Comparison of ENCODE assay signal across 19 cellular contexts in the genomic region with DNA sequence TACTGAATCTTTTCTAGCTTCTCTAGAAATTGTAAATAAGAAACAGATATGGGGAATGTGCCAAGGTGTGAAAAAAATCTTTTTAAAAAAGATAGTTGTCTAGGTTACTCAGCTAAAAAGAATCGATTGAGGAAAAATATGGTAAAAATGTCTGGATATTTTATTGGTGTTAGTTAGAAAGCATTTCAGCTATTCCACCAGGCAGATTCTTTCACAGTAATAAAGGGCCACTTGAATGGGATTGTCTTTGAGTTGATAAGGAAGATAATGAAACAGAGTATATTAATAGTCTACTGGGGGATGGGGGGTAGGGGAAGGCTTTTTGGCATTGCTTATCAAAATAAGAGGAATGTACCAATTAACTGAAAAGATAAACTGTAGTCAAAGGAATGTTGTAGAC.
"Had no signal": no experiment of that assay in that cellular context is flagged by ENCODE, and none has a peak within 500 bp of the region (broad histone marks: within the 10 kb centered on the region; RNA-seq: fewer than 3 reads in every experiment).

No MANE protein-coding gene starts in this region.

- ATAC-seq: gastrocnemius medialis; natural killer cell treated with Interleukin-12 subunit alpha and Interleukin-12 subunit beta and Interleukin-15 and Interleukin-18, amount 100 ng/mL, for 72 hours; stimulated activated effector memory CD8-positive, alpha-beta T cell treated with anti-CD3 and anti-CD28 coated beads, Interleukin-12 subunit alpha, Interleukin-12 subunit beta, amount 100 ng/mL, for 72 hours; upper lobe of right lung had no signal

- H3K4me3 ChIP-seq: gastrocnemius medialis, skin epidermis, stomach, testis, upper lobe of right lung had no signal

- H3K4me1 Mint-ChIP-seq: activated naive CD8-positive, alpha-beta T cell treated with anti-CD3 and anti-CD28 coated beads for 36 hours; stimulated activated effector memory CD8-positive, alpha-beta T cell treated with anti-CD3 and anti-CD28 coated beads, Interleukin-12 subunit alpha, Interleukin-12 subunit beta, amount 100 ng/mL, for 72 hours had no signal

- DNase-seq: activated CD4-positive, alpha-beta memory T cell treated with anti-CD3 and anti-CD28 coated beads for 36 hours; activated CD4-positive, alpha-beta T cell treated with anti-CD3 and anti-CD28 coated beads for 48 hours; activated naive CD4-positive, alpha-beta T cell treated with Interleukin-2 at 50 U/mL for 16 hours; activated naive CD8-positive, alpha-beta T cell treated with anti-CD3 and anti-CD28 coated beads for 36 hours; activated T-cell treated with anti-CD3 and anti-CD28 coated beads, Interleukin-2, amount 50 U/mL, for 48 hours; amygdala; effector CD4-positive, alpha-beta T cell; gastrocnemius medialis; hypothalamus; left ventricle myocardium superior; mammary epithelial cell; stimulated activated CD4-positive, alpha-beta T cell treated with anti-CD3 and anti-CD28 coated beads, Interleukin-1b, Interleukin-23, amount 100 ng/mL, for 48 hours; stomach; testis; upper lobe of right lung had no signal

- H3K4me3 Mint-ChIP-seq: activated CD4-positive, alpha-beta memory T cell treated with anti-CD3 and anti-CD28 coated beads for 36 hours; activated naive CD8-positive, alpha-beta T cell treated with anti-CD3 and anti-CD28 coated beads for 36 hours; dendritic cell treated with granulocyte-macrophage colony-stimulating factor and Interleukin-4, amounts not matched to agents 40 ng/mL and 50 ng/mL, for 4 days; natural killer cell treated with Interleukin-12 subunit alpha and Interleukin-12 subunit beta and Interleukin-15 and Interleukin-18, amount 100 ng/mL, for 72 hours; stimulated activated effector memory CD8-positive, alpha-beta T cell treated with anti-CD3 and anti-CD28 coated beads, Interleukin-12 subunit alpha, Interleukin-12 subunit beta, amount 100 ng/mL, for 72 hours had no signal

- H3K27me3 Mint-ChIP-seq: activated naive CD8-positive, alpha-beta T cell treated with anti-CD3 and anti-CD28 coated beads for 36 hours had no signal

- H3K36me3 Mint-ChIP-seq: activated CD4-positive, alpha-beta memory T cell treated with anti-CD3 and anti-CD28 coated beads for 36 hours; activated naive CD8-positive, alpha-beta T cell treated with anti-CD3 and anti-CD28 coated beads for 36 hours; natural killer cell treated with Interleukin-12 subunit alpha and Interleukin-12 subunit beta and Interleukin-15 and Interleukin-18, amount 100 ng/mL, for 72 hours; stimulated activated effector memory CD8-positive, alpha-beta T cell treated with anti-CD3 and anti-CD28 coated beads, Interleukin-12 subunit alpha, Interleukin-12 subunit beta, amount 100 ng/mL, for 72 hours had no signal

- H3K9me3 Mint-ChIP-seq: activated CD4-positive, alpha-beta memory T cell treated with anti-CD3 and anti-CD28 coated beads for 36 hours; activated naive CD8-positive, alpha-beta T cell treated with anti-CD3 and anti-CD28 coated beads for 36 hours; dendritic cell treated with granulocyte-macrophage colony-stimulating factor and Interleukin-4, amounts not matched to agents 40 ng/mL and 50 ng/mL, for 4 days had no signal

- H3K27ac Mint-ChIP-seq: activated CD4-positive, alpha-beta memory T cell treated with anti-CD3 and anti-CD28 coated beads for 36 hours; activated naive CD8-positive, alpha-beta T cell treated with anti-CD3 and anti-CD28 coated beads for 36 hours; dendritic cell treated with granulocyte-macrophage colony-stimulating factor and Interleukin-4, amounts not matched to agents 40 ng/mL and 50 ng/mL, for 4 days; natural killer cell treated with Interleukin-12 subunit alpha and Interleukin-12 subunit beta and Interleukin-15 and Interleukin-18, amount 100 ng/mL, for 72 hours; stimulated activated effector memory CD8-positive, alpha-beta T cell treated with anti-CD3 and anti-CD28 coated beads, Interleukin-12 subunit alpha, Interleukin-12 subunit beta, amount 100 ng/mL, for 72 hours had no signal
